19 cellular contexts compared by ENCODE assay signal in the genomic region with DNA sequence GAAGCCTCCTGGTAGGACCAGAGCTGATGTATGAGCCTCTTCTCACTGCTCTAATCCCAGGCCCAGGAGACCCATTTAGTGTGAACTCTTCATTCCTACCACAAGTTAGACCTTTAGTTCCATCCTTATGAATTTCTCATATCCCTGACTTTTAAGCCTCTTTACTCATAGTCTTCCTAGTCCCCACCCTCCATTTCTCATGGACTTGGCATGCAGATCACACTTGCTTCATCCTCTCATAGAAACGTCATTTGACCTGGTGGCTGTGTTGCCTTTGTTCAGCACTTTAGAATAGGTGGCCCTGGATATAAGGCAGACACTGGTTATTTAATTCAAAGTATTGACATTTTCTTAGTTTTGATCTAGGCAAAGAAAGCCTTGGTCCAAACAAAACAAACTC.
DNase-seq lines count a peak whose midpoint lies in the region; ATAC-seq and TF ChIP-seq lines count a peak whose summit lies in the region.
"Had no signal": no experiment of that assay in that cellular context is flagged by ENCODE, and none has a peak within 500 bp of the region (broad histone marks: within the 10 kb centered on the region; RNA-seq: fewer than 3 reads in every experiment).

No MANE protein-coding gene starts in this region.

- DNase-seq in GM23248 = peak; percentile 87
- DNase-seq in RWPE2 (ENCODE audit: low spot score) = no peak
- peak; percentile 89 for DNase-seq in fibroblast of mammary gland (ENCODE audit: low read depth)
- peak; percentile 69 for DNase-seq in stromal cell of bone marrow (ENCODE audit: low read depth)
- no peak for DNase-seq in NCI-H187 (lab: John Stamatoyannopoulos, UW)
- no peak for DNase-seq in H9
- DNase-seq: activated gamma-delta T cell, head of caudate nucleus, NCI-H1930, NCI-H524 treated with DMSO at 0.1 percent for 48 hours, T-helper 17 cell, testis had no signal

- no peak overlapping the region for H3K56ac ChIP-seq in H9 (ENCODE audit: insufficient read length, low read depth, low read length)

- no peak overlapping the region for H2BK20ac ChIP-seq in H9 (ENCODE audit: low read depth, low read length, poor library complexity, severe bottlenecking)

- peaks cover 13% of the 10 kb centered on the region for H3K79me2 ChIP-seq in GM23248 (ENCODE audit: insufficient read depth)
- H3K79me2 ChIP-seq in H9 (ENCODE audit: insufficient read depth, low read length) = no peaks in the 10 kb centered on the region

- H3K27ac ChIP-seq in GM23248 (peak overlapping the region; percentile 70), RWPE2 (ENCODE audit: poor library complexity, severe bottlenecking) (peak overlapping the region; percentile 14), H9 (ENCODE audit: insufficient read length, low read depth, low read length) (no peak overlapping the region)
- H3K27ac ChIP-seq: testis had no signal

- no peak overlapping the region for H3K4ac ChIP-seq in H9 (ENCODE audit: low read depth, low read length)

- ATAC-seq in RWPE2 (ENCODE audit: low read depth) = peak; percentile 80
- ATAC-seq in HG02571 (IDR thresholded peaks at IDR 0.05; ENCODE audit: unreplicated experiment) = no peak
- ATAC-seq: activated CD4-positive, CD25-positive, alpha-beta regulatory T cell treated with anti-CD3 and anti-CD28 coated beads, Interleukin-2, amount 50 U/mL, for 24 hours; natural killer cell treated with Interleukin-12 subunit alpha and Interleukin-12 subunit beta and Interleukin-15 and Interleukin-18, amount 100 ng/mL, for 72 hours; T-helper 17 cell had no signal

- H3K27me3 ChIP-seq in GM23248 (replicated peaks; ENCODE audit: insufficient read depth) (no peaks in the 10 kb centered on the region), RWPE2 (ENCODE audit: insufficient read depth, poor library complexity, severe bottlenecking) (no peaks in the 10 kb centered on the region), H9 (ENCODE audit: insufficient read depth, low read length) (no peaks in the 10 kb centered on the region)
- H3K27me3 ChIP-seq: testis had no signal

- H3K4me1 ChIP-seq in GM23248 (ENCODE audit: insufficient read depth) = peaks cover 32% of the 10 kb centered on the region
- H3K4me1 ChIP-seq in RWPE2 (ENCODE audit: insufficient read depth, poor library complexity, severe bottlenecking) = peaks cover 32% of the 10 kb centered on the region
- no peaks in the 10 kb centered on the region for H3K4me1 ChIP-seq in H9 (ENCODE audit: insufficient read depth, low read length)
- H3K4me1 ChIP-seq: HAP-1, testis had no signal

- H4K8ac ChIP-seq in H9 (replicated peaks; ENCODE audit: insufficient read length, low read depth, low read length) = no peak overlapping the region

- H2BK15ac ChIP-seq in H9 (ENCODE audit: low read depth, low read length) = no peak overlapping the region

- no peak overlapping the region for H3K27ac Mint-ChIP-seq in H9
- H3K27ac Mint-ChIP-seq: CD14-positive monocyte; memory B cell; natural killer cell treated with Interleukin-12 subunit alpha and Interleukin-12 subunit beta and Interleukin-15 and Interleukin-18, amount 100 ng/mL, for 72 hours; T-helper 17 cell had no signal

- H3F3A ChIP-seq in GM23248 (ENCODE audit: insufficient read depth) = peaks cover 12% of the 10 kb centered on the region

- in situ Hi-C loops in GM23248 (cut with MboI) = no loop called here

- H2AK5ac ChIP-seq in H9 (ENCODE audit: insufficient read length, low read length) = no peak overlapping the region

- H3K9ac ChIP-seq in GM23248 (no peak overlapping the region), H9 (ENCODE audit: extremely low read depth, insufficient read length, low read length) (no peak overlapping the region)

- no peaks in the 10 kb centered on the region for H3K23me2 ChIP-seq in H9 (ENCODE audit: insufficient read length, low read depth, low read length, poor library complexity, severe bottlenecking)

- no peak overlapping the region for H3K23ac ChIP-seq in H9 (ENCODE audit: insufficient read length, low read depth, low read length)

- TF ChIP-seq CTCF in RWPE2 (IDR thresholded peaks at IDR 0.05; ENCODE audit: poor library complexity, severe bottlenecking) (no peak), fibroblast of mammary gland (conservative IDR thresholded peaks at IDR 0.05; ENCODE audit: control insufficient read depth, insufficient read depth, low read depth, low read length) (peak; percentile 16), H9 (conservative IDR thresholded peaks at IDR 0.05) (no peak)

- no peak overlapping the region for H3K18ac ChIP-seq in H9 (ENCODE audit: insufficient read length, low read depth, low read length)

- H3K4me2 ChIP-seq in GM23248 (ENCODE audit: unreplicated experiment) = peak overlapping the region; percentile 25
- H3K4me2 ChIP-seq in H9 (ENCODE audit: insufficient read depth, insufficient read length, low read length) = no peak overlapping the region
- H3K4me2 ChIP-seq: smooth muscle cell had no signal

- H3K9me3 ChIP-seq in GM23248 (ENCODE audit: low read depth) (no peaks in the 10 kb centered on the region), RWPE2 (ENCODE audit: severe bottlenecking) (no peaks in the 10 kb centered on the region), H9 (ENCODE audit: control insufficient read depth, low read depth, low read length) (no peaks in the 10 kb centered on the region)
- H3K9me3 ChIP-seq: HAP-1, testis had no signal

- peaks cover 0 to 4% of the 10 kb centered on the region in 2 experiments; a peak in 1 of 5 replicates for H3K9me3 Mint-ChIP-seq in H9

- H2BK12ac ChIP-seq in H9 (ENCODE audit: insufficient read length, low read depth, low read length) = no peak overlapping the region

- no peaks in the 10 kb centered on the region for H3K27me3 Mint-ChIP-seq in H9 (ENCODE audit: low read depth)
- H3K27me3 Mint-ChIP-seq: memory B cell; natural killer cell treated with Interleukin-12 subunit alpha and Interleukin-12 subunit beta and Interleukin-15 and Interleukin-18, amount 100 ng/mL, for 72 hours; T-helper 17 cell had no signal

- H4K20me1 ChIP-seq in GM23248 (ENCODE audit: insufficient read depth) (no peaks in the 10 kb centered on the region), H9 (ENCODE audit: control insufficient read depth, insufficient read depth, insufficient read length) (no peaks in the 10 kb centered on the region)

- H3K79me1 ChIP-seq in H9 (ENCODE audit: insufficient read depth, low read depth, low read length, poor library complexity, severe bottlenecking) = no peaks in the 10 kb centered on the region

- H2AFZ ChIP-seq in GM23248 = no peak overlapping the region
- no peak overlapping the region for H2AFZ ChIP-seq in H9 (ENCODE audit: low read length)

- no peaks in the 10 kb centered on the region for H3K36me3 ChIP-seq in GM23248 (ENCODE audit: low read depth)
- no peaks in the 10 kb centered on the region for H3K36me3 ChIP-seq in RWPE2 (ENCODE audit: low read depth)
- H3K36me3 ChIP-seq: HAP-1 had no signal

- no peak overlapping the region for H3T11ph ChIP-seq in H9 (ENCODE audit: low read length)

- H3K36me3 Mint-ChIP-seq in H9 (ENCODE audit: insufficient read depth in 1 of 3, low read depth in 3 of 3) = no peaks in the 10 kb centered on the region; a peak in 1 of 7 replicates

- no peak overlapping the region for H3K4me3 Mint-ChIP-seq in H9
- H3K4me3 Mint-ChIP-seq: CD14-positive monocyte; memory B cell; natural killer cell treated with Interleukin-12 subunit alpha and Interleukin-12 subunit beta and Interleukin-15 and Interleukin-18, amount 100 ng/mL, for 72 hours; T-helper 17 cell had no signal

- no peak overlapping the region for H4K5ac ChIP-seq in H9 (ENCODE audit: insufficient read length, low read depth, low read length)

- H3K4me1 Mint-ChIP-seq in H9 = no peaks in the 10 kb centered on the region

- H4K91ac ChIP-seq in H9 (ENCODE audit: insufficient read length, low read depth, low read length) = no peak overlapping the region

- no peak overlapping the region for H2BK5ac ChIP-seq in H9 (ENCODE audit: insufficient read length, low read length)

- no peak overlapping the region for H3K14ac ChIP-seq in H9 (ENCODE audit: insufficient read depth, low read length)

- H3K9me2 ChIP-seq in GM23248 (ENCODE audit: insufficient read depth) = peaks cover 4% of the 10 kb centered on the region; the same call in 1 of the 2 replicates

- H2BK120ac ChIP-seq in H9 (ENCODE audit: low read depth, low read length, poor library complexity, severe bottlenecking) = no peak overlapping the region

- H3K4me3 ChIP-seq in GM23248 = no peak overlapping the region
- no peak overlapping the region for H3K4me3 ChIP-seq in RWPE2 (ENCODE audit: severe bottlenecking)
- H3K4me3 ChIP-seq in fibroblast of mammary gland (ENCODE audit: control insufficient read depth, low read depth, low read length) = no peak overlapping the region
- H3K4me3 ChIP-seq: HAP-1, smooth muscle cell, testis had no signal

- WGBS in GM23248 (ENCODE audit: low coverage in 1 of 2, low lambda C conversion rate in 2 of 2, missing lambda C conversion rate in 2 of 2), 2 experiments = 0 to 5% methylated on average over 1 of the region's 1 CpG
- WGBS in H9 (ENCODE audit: extremely low coverage, insufficient read length, low lambda C conversion rate) = no CpG with 5 or more reads among the region's 1 CpG

Comparison
In these comparisons a context has a peak if more than half of its experiments do, and no peak if none do; other contexts are left out.
1. DNase-seq: peak in GM23248 (single experiment), fibroblast of mammary gland (single experiment) and stromal cell of bone marrow (single experiment); none in RWPE2 (single experiment), NCI-H187 (0 of 2) and H9 (single experiment).